Comparison of ENCODE assay signal across 18 cellular contexts in genomic region chr11:3086114-3086513, GRCh38.
"Had no signal": no experiment of that assay in that cellular context is flagged by ENCODE, and none has a peak within 500 bp of the region (broad histone marks: within the 10 kb centered on the region; RNA-seq: fewer than 3 reads in every experiment).

No MANE protein-coding gene starts in this region.

- H3K27ac ChIP-seq: breast epithelium, epithelial cell of prostate, foreskin keratinocyte, hepatocyte, neural progenitor cell, ovary, upper lobe of right lung had no signal

- H3K4me3 Mint-ChIP-seq: activated CD4-positive, alpha-beta T cell treated with anti-CD3 and anti-CD28 coated beads for 36 hours; activated naive CD4-positive, alpha-beta T cell treated with anti-CD3 and anti-CD28 coated beads, Interleukin-2, amount 50 U/mL, for 24 hours; mesothelial cell of epicardium; neural progenitor cell; stimulated activated memory B cell treated with anti-CD40 and anti-IgM and Interleukin-4, amounts not matched to agents 10 μg/mL and 1 μg/mL and 100 μg/mL, for 72 hours; WTC11 had no signal

- H3K9ac ChIP-seq: neural progenitor cell had no signal

- H3K4me1 Mint-ChIP-seq: activated CD4-positive, alpha-beta T cell treated with anti-CD3 and anti-CD28 coated beads for 36 hours; activated naive CD4-positive, alpha-beta T cell treated with anti-CD3 and anti-CD28 coated beads, Interleukin-2, amount 50 U/mL, for 24 hours; mesothelial cell of epicardium; WTC11 had no signal

- H3K27me3 ChIP-seq: breast epithelium, hepatocyte, neural progenitor cell, ovary, upper lobe of right lung had no signal

- H3K36me3 Mint-ChIP-seq: activated naive CD4-positive, alpha-beta T cell treated with anti-CD3 and anti-CD28 coated beads, Interleukin-2, amount 50 U/mL, for 24 hours; mesothelial cell of epicardium; neural progenitor cell; stimulated activated memory B cell treated with anti-CD40 and anti-IgM and Interleukin-4, amounts not matched to agents 10 μg/mL and 1 μg/mL and 100 μg/mL, for 72 hours; WTC11 had no signal

- H3K4me2 ChIP-seq: hepatocyte, neural progenitor cell, smooth muscle cell had no signal

- DNase-seq: activated CD4-positive, alpha-beta T cell treated with anti-CD3 and anti-CD28 coated beads for 36 hours; activated CD4-positive, alpha-beta T cell treated with anti-CD3 and anti-CD28 coated beads, Interleukin-2, amount 50 U/mL, for 48 hours; activated gamma-delta T cell; foreskin keratinocyte; stimulated activated CD4-positive, alpha-beta T cell treated with anti-CD3 and anti-CD28 coated beads, Interleukin-4, amount 100 ng/mL, for 1 hour; SW 1271; upper lobe of right lung had no signal

- ATAC-seq: activated CD4-positive, alpha-beta T cell treated with anti-CD3 and anti-CD28 coated beads for 36 hours; foreskin keratinocyte; upper lobe of right lung; WTC11 had no signal

- H3K27ac Mint-ChIP-seq: activated CD4-positive, alpha-beta T cell treated with anti-CD3 and anti-CD28 coated beads for 36 hours; activated naive CD4-positive, alpha-beta T cell treated with anti-CD3 and anti-CD28 coated beads, Interleukin-2, amount 50 U/mL, for 24 hours; mesothelial cell of epicardium; neural progenitor cell; stimulated activated memory B cell treated with anti-CD40 and anti-IgM and Interleukin-4, amounts not matched to agents 10 μg/mL and 1 μg/mL and 100 μg/mL, for 72 hours; WTC11 had no signal

- H3K9me3 ChIP-seq: breast epithelium, ovary, upper lobe of right lung had no signal

- H3K4me1 ChIP-seq: breast epithelium, foreskin keratinocyte, neural progenitor cell, upper lobe of right lung had no signal

- H3K4me3 ChIP-seq: breast epithelium, hepatocyte, lung, neural progenitor cell, ovary, smooth muscle cell, upper lobe of right lung had no signal

- H3K36me3 ChIP-seq: breast epithelium, neural progenitor cell, ovary had no signal

- H2AFZ ChIP-seq: hepatocyte, neural progenitor cell had no signal

- H3K27me3 Mint-ChIP-seq: activated CD4-positive, alpha-beta T cell treated with anti-CD3 and anti-CD28 coated beads for 36 hours; activated naive CD4-positive, alpha-beta T cell treated with anti-CD3 and anti-CD28 coated beads, Interleukin-2, amount 50 U/mL, for 24 hours had no signal

- H3K9me3 Mint-ChIP-seq: activated naive CD4-positive, alpha-beta T cell treated with anti-CD3 and anti-CD28 coated beads, Interleukin-2, amount 50 U/mL, for 24 hours; mesothelial cell of epicardium; neural progenitor cell; stimulated activated memory B cell treated with anti-CD40 and anti-IgM and Interleukin-4, amounts not matched to agents 10 μg/mL and 1 μg/mL and 100 μg/mL, for 72 hours; WTC11 had no signal
